ENCODE assay signal across 1 cellular context in genomic region chr5:67989457-67989856, GRCh38.
TF ChIP-seq lines count a peak whose summit lies in the region.

No MANE protein-coding gene starts in this region.

TF ChIP-seq in GM23338, 12 proteins besides CTCF, POLR2A, EP300 and RAD21:
- no peak for TF ChIP-seq ZNF462 (CRISPR knock-in tag; IDR thresholded peaks at IDR 0.05)
